In the genomic region with DNA sequence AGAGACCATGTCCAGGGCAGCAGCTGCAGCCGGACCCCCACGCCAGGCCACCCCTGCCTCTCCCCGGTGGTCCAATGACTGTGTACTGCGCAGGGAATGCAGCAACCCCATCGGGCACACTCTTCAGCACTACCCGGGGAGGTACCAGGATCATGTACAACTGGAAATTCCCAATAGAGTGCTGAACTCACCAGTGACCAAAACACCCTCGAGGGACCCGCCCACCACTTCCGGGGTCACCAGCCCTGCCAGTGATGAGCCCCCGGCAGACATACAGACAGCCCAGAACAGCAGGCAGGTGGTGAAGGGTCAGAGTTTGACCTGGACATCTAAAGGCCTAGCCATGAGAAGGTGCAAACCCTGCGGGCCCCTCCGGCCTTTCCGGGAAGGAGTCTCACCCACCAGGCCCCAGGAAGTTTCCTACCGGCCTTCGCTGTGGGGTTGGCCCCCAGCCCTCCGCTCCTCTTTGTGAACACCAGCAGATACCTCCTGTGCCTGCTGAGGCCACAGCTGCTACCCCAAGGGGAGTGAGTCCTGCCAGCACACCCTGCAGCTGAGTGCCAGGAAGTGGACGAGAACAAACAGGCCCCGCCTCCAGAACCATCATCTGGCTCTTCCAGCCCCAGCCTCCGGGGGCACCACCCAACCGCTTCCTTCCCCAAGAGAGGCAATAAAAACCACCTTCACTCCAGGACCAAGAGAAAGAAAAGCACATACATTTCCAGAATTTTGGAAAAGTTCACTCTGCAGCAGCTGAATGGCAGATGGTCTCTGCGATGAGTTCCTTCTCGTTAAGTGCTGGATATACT, we compare ENCODE assay signal across 8 cellular contexts. TPM values are rescaled to one million over a fixed set of nuclear protein-coding genes. Genes with fewer than 3 reads are reported as not detected.
A peak's percentile ranks its signal among the peaks of the same experiment; 100 is the strongest.
DNase-seq lines count a peak whose midpoint lies in the region; ATAC-seq and TF ChIP-seq lines count a peak whose summit lies in the region.

No MANE protein-coding gene starts in this region.

- H3K4me1 ChIP-seq in HEK293 (ENCODE audit: control insufficient read depth, insufficient read depth, low read length): no peaks in the 10 kb centered on the region

- H3K36me3 ChIP-seq in HEK293 (ENCODE audit: control insufficient read depth in 2 of 2, insufficient read depth in 1 of 2, low read length in 2 of 2): peaks cover 38 to 91% of the 10 kb centered on the region in 2 experiments

- no peaks in the 10 kb centered on the region for H3K9me3 ChIP-seq in HEK293 (ENCODE audit: control insufficient read depth, insufficient read depth, low read depth, low read length)

- POLR2A ChIA-PET in HEK293 (lab: Yijun Ruan, JAX): interaction anchor here (0.6 to 1.8 kb wide), 3 partner anchors 9 to 110 kb away, joined by 3 to 5 read pairs (median 4); partner anchors contain the start of genes AIMP2 and PMS2
- POLR2A ChIA-PET in activated CD4-positive, alpha-beta T cell treated with anti-CD3 and anti-CD28 coated beads, Interleukin-2, amount 10 ng/mL, durations not matched to agents 7 days and 5 days (lab: Charles Lee): interaction anchor here (1.0 kb wide), 1 partner anchor 11 kb away, joined by 3 read pairs; no protein-coding TSS in a partner anchor

- H3K4me1 Mint-ChIP-seq in activated CD4-positive, alpha-beta T cell treated with anti-CD3 and anti-CD28 coated beads, Interleukin-2, amount 10 ng/mL, durations not matched to agents 7 days and 5 days: peaks cover 27% of the 10 kb centered on the region

- peak overlapping the region; percentile 92 for H3K27ac Mint-ChIP-seq in activated CD4-positive, alpha-beta T cell treated with anti-CD3 and anti-CD28 coated beads, Interleukin-2, amount 10 ng/mL, durations not matched to agents 7 days and 5 days

- H3K4me3 Mint-ChIP-seq in activated CD4-positive, alpha-beta T cell treated with anti-CD3 and anti-CD28 coated beads, Interleukin-2, amount 10 ng/mL, durations not matched to agents 7 days and 5 days: peak overlapping the region; percentile 78

- TF ChIP-seq CTCF in GM12864 (IDR thresholded peaks at IDR 0.05; ENCODE audit: low read depth, low read length, missing control alignments): peak; percentile 44
- no peak for TF ChIP-seq CTCF in HEK293 (tag by site-specific recombination; IDR thresholded peaks at IDR 0.05)

- no peaks in the 10 kb centered on the region for H3K9me3 Mint-ChIP-seq in activated CD4-positive, alpha-beta T cell treated with anti-CD3 and anti-CD28 coated beads, Interleukin-2, amount 10 ng/mL, durations not matched to agents 7 days and 5 days

- DNase-seq in GM12864 (ENCODE audit: low read depth): no peak
- peak; percentile 18 for DNase-seq in NCI-H2107 treated with DMSO at 0.1 percent for 48 hours (lab: John Stamatoyannopoulos, UW; ENCODE audit: unreplicated experiment)
- peak; percentile 84 for DNase-seq in activated CD4-positive, alpha-beta T cell treated with anti-CD3 and anti-CD28 coated beads, Interleukin-2, amount 10 ng/mL, durations not matched to agents 7 days and 5 days
- peak; percentile 55 for DNase-seq in effector CD4-positive, alpha-beta T cell
- peak; percentile 71 for DNase-seq in mesenteric fat pad (ENCODE audit: low spot score)
- DNase-seq in stimulated activated CD8-positive, alpha-beta memory T cell treated with anti-CD3 and anti-CD28 coated beads, Interleukin-7, amount 100 ng/mL, for 4 hours (ENCODE audit: low read depth in 2 of 2): peak; percentile 35 to 52

- no peak for ATAC-seq in GM18873 (IDR thresholded peaks at IDR 0.05; ENCODE audit: low FRiP score, unreplicated experiment)

- no peaks in the 10 kb centered on the region for H3K27me3 Mint-ChIP-seq in activated CD4-positive, alpha-beta T cell treated with anti-CD3 and anti-CD28 coated beads, Interleukin-2, amount 10 ng/mL, durations not matched to agents 7 days and 5 days

- H3K27ac ChIP-seq in HEK293 (ENCODE audit: extremely low read depth, low read depth, low read length): no peak overlapping the region

- peaks cover 69% of the 10 kb centered on the region for H3K36me3 Mint-ChIP-seq in activated CD4-positive, alpha-beta T cell treated with anti-CD3 and anti-CD28 coated beads, Interleukin-2, amount 10 ng/mL, durations not matched to agents 7 days and 5 days (ENCODE audit: low read depth)

- CTCF ChIA-PET in HEK293 (lab: Yijun Ruan, JAX): interaction anchor here (0.6 to 1.2 kb wide), 5 partner anchors 19 to 100 kb away, joined by 3 to 5 read pairs (median 4); no protein-coding TSS in a partner anchor
- CTCF ChIA-PET in activated CD4-positive, alpha-beta T cell treated with anti-CD3 and anti-CD28 coated beads, Interleukin-2, amount 10 ng/mL, durations not matched to agents 7 days and 5 days (lab: Charles Lee): interaction anchor here (0.5 to 2.3 kb wide), 4 partner anchors 11 to 350 kb away, joined by 3 to 8 read pairs (median 4); partner anchors contain the start of genes AIMP2 and PMS2

- H3K4me3 ChIP-seq in GM12864 (ENCODE audit: low read depth, low read length) (no peak overlapping the region), HEK293 (ENCODE audit: low read depth, low read length) (no peak overlapping the region)

TF ChIP-seq in HEK293, 187 proteins besides CTCF, POLR2A, EP300 and RAD21 (continues in another document):
- no peak for TF ChIP-seq ZNF600 (tag by site-specific recombination; IDR thresholded peaks at IDR 0.05)
- TF ChIP-seq ZNF335 (tag by site-specific recombination; conservative IDR thresholded peaks at IDR 0.05): no peak
- TF ChIP-seq, protein P1, sequence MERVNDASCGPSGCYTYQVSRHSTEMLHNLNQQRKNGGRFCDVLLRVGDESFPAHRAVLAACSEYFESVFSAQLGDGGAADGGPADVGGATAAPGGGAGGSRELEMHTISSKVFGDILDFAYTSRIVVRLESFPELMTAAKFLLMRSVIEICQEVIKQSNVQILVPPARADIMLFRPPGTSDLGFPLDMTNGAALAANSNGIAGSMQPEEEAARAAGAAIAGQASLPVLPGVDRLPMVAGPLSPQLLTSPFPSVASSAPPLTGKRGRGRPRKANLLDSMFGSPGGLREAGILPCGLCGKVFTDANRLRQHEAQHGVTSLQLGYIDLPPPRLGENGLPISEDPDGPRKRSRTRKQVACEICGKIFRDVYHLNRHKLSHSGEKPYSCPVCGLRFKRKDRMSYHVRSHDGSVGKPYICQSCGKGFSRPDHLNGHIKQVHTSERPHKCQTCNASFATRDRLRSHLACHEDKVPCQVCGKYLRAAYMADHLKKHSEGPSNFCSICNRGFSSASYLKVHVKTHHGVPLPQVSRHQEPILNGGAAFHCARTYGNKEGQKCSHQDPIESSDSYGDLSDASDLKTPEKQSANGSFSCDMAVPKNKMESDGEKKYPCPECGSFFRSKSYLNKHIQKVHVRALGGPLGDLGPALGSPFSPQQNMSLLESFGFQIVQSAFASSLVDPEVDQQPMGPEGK (tag by site-specific recombination; IDR thresholded peaks at IDR 0.05): no peak
- no peak for TF ChIP-seq ZNF140 (tag by site-specific recombination; IDR thresholded peaks at IDR 0.05)
- no peak for TF ChIP-seq PRDM10 (tag by site-specific recombination; IDR thresholded peaks at IDR 0.05)
- peak; percentile 28; the same call in 1 of the 2 replicates for TF ChIP-seq GLIS1 (tag by site-specific recombination; IDR thresholded peaks at IDR 0.05)
- no peak for TF ChIP-seq ZNF701 (tag by site-specific recombination; IDR thresholded peaks at IDR 0.05)

RNA-seq across cellular contexts. Expression of gene ANKRD61, which starts 5.0 kb away (rescaled TPM):
- under 1 TPM in 1 of 2 experiments, not detected in 1; 0.22 TPM for total RNA-seq in activated CD4-positive, alpha-beta T cell treated with anti-CD3 and anti-CD28 coated beads, Interleukin-2, amount 10 ng/mL, durations not matched to agents 7 days and 5 days
- 0.45 TPM for total RNA-seq in mesenteric fat pad

RNA-seq across cellular contexts. Expression of gene AIMP2, which starts 17.1 kb away (rescaled TPM):
- 10 to 100 TPM; 31.3 to 32.3 TPM for total RNA-seq in activated CD4-positive, alpha-beta T cell treated with anti-CD3 and anti-CD28 coated beads, Interleukin-2, amount 10 ng/mL, durations not matched to agents 7 days and 5 days
- total RNA-seq in mesenteric fat pad: 36.8 TPM

RNA-seq across cellular contexts. Expression of gene PMS2, which starts 17.4 kb away (rescaled TPM):
- 10 to 100 TPM; 24.0 to 24.6 TPM for total RNA-seq in activated CD4-positive, alpha-beta T cell treated with anti-CD3 and anti-CD28 coated beads, Interleukin-2, amount 10 ng/mL, durations not matched to agents 7 days and 5 days
- 11.0 TPM for total RNA-seq in mesenteric fat pad

RNA-seq across cellular contexts. Expression of gene EIF2AK1, which starts 32.8 kb away (rescaled TPM):
- 100 to 1,000 TPM in 1 of 2 experiments, 10 to 100 TPM in 1; 98.2 to 109 TPM for total RNA-seq in activated CD4-positive, alpha-beta T cell treated with anti-CD3 and anti-CD28 coated beads, Interleukin-2, amount 10 ng/mL, durations not matched to agents 7 days and 5 days
- total RNA-seq in mesenteric fat pad: 57.9 TPM

RNA-seq across cellular contexts. Expression of gene RSPH10B, which starts 55.7 kb away (rescaled TPM):
- total RNA-seq in activated CD4-positive, alpha-beta T cell treated with anti-CD3 and anti-CD28 coated beads, Interleukin-2, amount 10 ng/mL, durations not matched to agents 7 days and 5 days: not detected
- total RNA-seq in mesenteric fat pad: not detected
